Comparison of ENCODE assay signal across 8 cellular contexts in the genomic region with DNA sequence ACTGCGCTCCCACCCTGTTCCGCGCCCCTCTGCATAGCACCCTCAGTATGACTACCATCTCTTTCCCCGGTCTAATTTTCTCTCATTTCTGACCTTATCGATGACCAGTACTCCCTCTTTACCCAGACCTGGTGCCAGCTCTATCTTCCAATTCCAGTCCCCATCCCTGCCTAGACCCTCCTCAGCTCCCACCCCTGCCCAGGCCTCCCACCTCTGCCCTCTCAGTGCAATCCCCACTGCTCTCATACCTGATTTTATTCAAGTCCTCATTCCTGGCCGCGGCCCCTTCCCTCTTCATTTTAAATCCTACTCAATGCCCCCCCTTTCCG. TPM values are rescaled to one million over a fixed set of nuclear protein-coding genes. Genes with fewer than 3 reads are reported as not detected.
DNase-seq lines count a peak whose midpoint lies in the region; ATAC-seq and TF ChIP-seq lines count a peak whose summit lies in the region.

No MANE protein-coding gene starts in this region.

- H3K36me3 Mint-ChIP-seq in activated CD4-positive, alpha-beta memory T cell treated with anti-CD3 and anti-CD28 coated beads, Interleukin-2, amount 10 ng/mL, durations not matched to agents 7 days and 5 days (ENCODE audit: low read depth) = peaks cover 13% of the 10 kb centered on the region

- CTCF ChIA-PET in HEK293 (lab: Yijun Ruan, JAX) = interaction anchor here (0.6 to 1.4 kb wide), 2 partner anchors 30 to 64 kb away, joined by 3 to 5 read pairs; no protein-coding TSS in a partner anchor
- CTCF ChIA-PET in activated CD4-positive, alpha-beta memory T cell treated with anti-CD3 and anti-CD28 coated beads, Interleukin-2, amount 10 ng/mL, durations not matched to agents 7 days and 5 days (lab: Charles Lee) = interaction anchor here (1.1 to 3.4 kb wide), 5 partner anchors 18 to 74 kb away, joined by 3 to 13 read pairs (median 4); no protein-coding TSS in a partner anchor

- peak overlapping the region; percentile 95 for H3K4me3 Mint-ChIP-seq in activated CD4-positive, alpha-beta memory T cell treated with anti-CD3 and anti-CD28 coated beads, Interleukin-2, amount 10 ng/mL, durations not matched to agents 7 days and 5 days

- H3K9me3 Mint-ChIP-seq in activated CD4-positive, alpha-beta memory T cell treated with anti-CD3 and anti-CD28 coated beads, Interleukin-2, amount 10 ng/mL, durations not matched to agents 7 days and 5 days = no peaks in the 10 kb centered on the region

- TF ChIP-seq CTCF in HEK293 (tag by site-specific recombination; IDR thresholded peaks at IDR 0.05) (no peak), fibroblast of pulmonary artery (IDR thresholded peaks at IDR 0.05; ENCODE audit: low read length, missing control alignments) (no peak)

- no peaks in the 10 kb centered on the region for H3K9me3 ChIP-seq in HEK293 (ENCODE audit: control insufficient read depth, insufficient read depth, low read depth, low read length)

- DNase-seq in activated CD4-positive, alpha-beta memory T cell treated with anti-CD3 and anti-CD28 coated beads, Interleukin-2, amount 10 ng/mL, durations not matched to agents 7 days and 5 days = peak; percentile 23
- DNase-seq in fibroblast of pulmonary artery (ENCODE audit: low read depth) = no peak
- no peak for DNase-seq in skeletal muscle cell (ENCODE audit: low read depth)
- no peak for DNase-seq in HCEC 1CT
- DNase-seq in UCSD-AML1 (lab: John Stamatoyannopoulos, UW; ENCODE audit: unreplicated experiment) = no peak

- ATAC-seq in HG03097 (IDR thresholded peaks at IDR 0.05; ENCODE audit: low FRiP score, unreplicated experiment) = no peak
- no peak for ATAC-seq in GM18498 (IDR thresholded peaks at IDR 0.05; ENCODE audit: unreplicated experiment)

- peak overlapping the region; percentile 70 for H3K27ac Mint-ChIP-seq in activated CD4-positive, alpha-beta memory T cell treated with anti-CD3 and anti-CD28 coated beads, Interleukin-2, amount 10 ng/mL, durations not matched to agents 7 days and 5 days

- H3K4me1 Mint-ChIP-seq in activated CD4-positive, alpha-beta memory T cell treated with anti-CD3 and anti-CD28 coated beads, Interleukin-2, amount 10 ng/mL, durations not matched to agents 7 days and 5 days = peaks cover 72% of the 10 kb centered on the region

- H3K4me3 ChIP-seq in HEK293 (ENCODE audit: low read depth, low read length) (peak overlapping the region; percentile 95), fibroblast of pulmonary artery (replicated peaks; ENCODE audit: low read depth, low read length) (peak overlapping the region; percentile 77), skeletal muscle cell (ENCODE audit: low read depth, low read length) (peak overlapping the region; percentile 79)

- peaks cover 24% of the 10 kb centered on the region for H3K4me1 ChIP-seq in HEK293 (ENCODE audit: control insufficient read depth, insufficient read depth, low read length)

- no peaks in the 10 kb centered on the region for H3K27me3 Mint-ChIP-seq in activated CD4-positive, alpha-beta memory T cell treated with anti-CD3 and anti-CD28 coated beads, Interleukin-2, amount 10 ng/mL, durations not matched to agents 7 days and 5 days

- no peaks in the 10 kb centered on the region for H3K36me3 ChIP-seq in HEK293 (ENCODE audit: control insufficient read depth in 2 of 2, insufficient read depth in 1 of 2, low read length in 2 of 2)

- H3K27ac ChIP-seq in HEK293 (ENCODE audit: extremely low read depth, low read depth, low read length) = peak overlapping the region; percentile 96; the same call in 1 of the 2 replicates

- POLR2A ChIA-PET in HEK293 (lab: Yijun Ruan, JAX) = interaction anchor here (0.5 kb wide), 1 partner anchor 39 kb away, joined by 4 read pairs; no protein-coding TSS in a partner anchor
- POLR2A ChIA-PET in activated CD4-positive, alpha-beta memory T cell treated with anti-CD3 and anti-CD28 coated beads, Interleukin-2, amount 10 ng/mL, durations not matched to agents 7 days and 5 days (lab: Charles Lee) = interaction anchor here (1.0 to 4.0 kb wide), 8 partner anchors 9 to 327 kb away, joined by 3 to 31 read pairs (median 6); partner anchors contain the start of gene DHCR24

TF ChIP-seq in HEK293, 187 proteins besides CTCF, POLR2A, EP300 and RAD21 (continues in another document):
- TF ChIP-seq ZFP37 (tag by site-specific recombination; IDR thresholded peaks at IDR 0.05) (no peak; the same call in 1 of the 2 replicates), ZNF174 (tag by site-specific recombination; IDR thresholded peaks at IDR 0.05) (no peak), ZFP41 (tag by site-specific recombination; IDR thresholded peaks at IDR 0.05; ENCODE audit: borderline replicate concordance) (no peak), ZNF16 (tag by site-specific recombination; IDR thresholded peaks at IDR 0.05; ENCODE audit: low read depth) (no peak), ZNF529 (tag by site-specific recombination; IDR thresholded peaks at IDR 0.05; ENCODE audit: insufficient replicate concordance) (no peak), KLF1 (tag by site-specific recombination; IDR thresholded peaks at IDR 0.05) (peak; percentile 50), ZNF501 (tag by site-specific recombination; IDR thresholded peaks at IDR 0.05) (no peak), GFI1B (tag by site-specific recombination; IDR thresholded peaks at IDR 0.05) (no peak), ZXDB (tag by site-specific recombination; IDR thresholded peaks at IDR 0.05) (no peak), SP2 (tag by site-specific recombination; IDR thresholded peaks at IDR 0.05) (peak; percentile 19), ZNF350 (tag by site-specific recombination; IDR thresholded peaks at IDR 0.05) (no peak), ZNF670 (tag by site-specific recombination; IDR thresholded peaks at IDR 0.05; ENCODE audit: low read depth) (no peak), ZBTB17 (tag by site-specific recombination; IDR thresholded peaks at IDR 0.05) (peak; percentile 74), ZNF423 (tag by site-specific recombination; IDR thresholded peaks at IDR 0.05) (peak; percentile 44; the same call in 1 of the 2 replicates), PRDM6 (tag by site-specific recombination; IDR thresholded peaks at IDR 0.05) (no peak), ZNF701 (tag by site-specific recombination; IDR thresholded peaks at IDR 0.05) (no peak), ZNF513 (tag by site-specific recombination; IDR thresholded peaks at IDR 0.05) (no peak), ZNF48 (tag by site-specific recombination; IDR thresholded peaks at IDR 0.05) (no peak), ZFP69B (tag by site-specific recombination; IDR thresholded peaks at IDR 0.05) (no peak)
- TF ChIP-seq, protein P1, sequence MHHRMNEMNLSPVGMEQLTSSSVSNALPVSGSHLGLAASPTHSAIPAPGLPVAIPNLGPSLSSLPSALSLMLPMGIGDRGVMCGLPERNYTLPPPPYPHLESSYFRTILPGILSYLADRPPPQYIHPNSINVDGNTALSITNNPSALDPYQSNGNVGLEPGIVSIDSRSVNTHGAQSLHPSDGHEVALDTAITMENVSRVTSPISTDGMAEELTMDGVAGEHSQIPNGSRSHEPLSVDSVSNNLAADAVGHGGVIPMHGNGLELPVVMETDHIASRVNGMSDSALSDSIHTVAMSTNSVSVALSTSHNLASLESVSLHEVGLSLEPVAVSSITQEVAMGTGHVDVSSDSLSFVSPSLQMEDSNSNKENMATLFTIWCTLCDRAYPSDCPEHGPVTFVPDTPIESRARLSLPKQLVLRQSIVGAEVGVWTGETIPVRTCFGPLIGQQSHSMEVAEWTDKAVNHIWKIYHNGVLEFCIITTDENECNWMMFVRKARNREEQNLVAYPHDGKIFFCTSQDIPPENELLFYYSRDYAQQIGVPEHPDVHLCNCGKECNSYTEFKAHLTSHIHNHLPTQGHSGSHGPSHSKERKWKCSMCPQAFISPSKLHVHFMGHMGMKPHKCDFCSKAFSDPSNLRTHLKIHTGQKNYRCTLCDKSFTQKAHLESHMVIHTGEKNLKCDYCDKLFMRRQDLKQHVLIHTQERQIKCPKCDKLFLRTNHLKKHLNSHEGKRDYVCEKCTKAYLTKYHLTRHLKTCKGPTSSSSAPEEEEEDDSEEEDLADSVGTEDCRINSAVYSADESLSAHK (tag by site-specific recombination; IDR thresholded peaks at IDR 0.05) = no peak

RNA-seq across cellular contexts. Expression of gene USP24, which starts 1.3 kb away (rescaled TPM):
- 10 to 100 TPM; 34.9 to 35.6 TPM for total RNA-seq in activated CD4-positive, alpha-beta memory T cell treated with anti-CD3 and anti-CD28 coated beads, Interleukin-2, amount 10 ng/mL, durations not matched to agents 7 days and 5 days
